In the genomic region with DNA sequence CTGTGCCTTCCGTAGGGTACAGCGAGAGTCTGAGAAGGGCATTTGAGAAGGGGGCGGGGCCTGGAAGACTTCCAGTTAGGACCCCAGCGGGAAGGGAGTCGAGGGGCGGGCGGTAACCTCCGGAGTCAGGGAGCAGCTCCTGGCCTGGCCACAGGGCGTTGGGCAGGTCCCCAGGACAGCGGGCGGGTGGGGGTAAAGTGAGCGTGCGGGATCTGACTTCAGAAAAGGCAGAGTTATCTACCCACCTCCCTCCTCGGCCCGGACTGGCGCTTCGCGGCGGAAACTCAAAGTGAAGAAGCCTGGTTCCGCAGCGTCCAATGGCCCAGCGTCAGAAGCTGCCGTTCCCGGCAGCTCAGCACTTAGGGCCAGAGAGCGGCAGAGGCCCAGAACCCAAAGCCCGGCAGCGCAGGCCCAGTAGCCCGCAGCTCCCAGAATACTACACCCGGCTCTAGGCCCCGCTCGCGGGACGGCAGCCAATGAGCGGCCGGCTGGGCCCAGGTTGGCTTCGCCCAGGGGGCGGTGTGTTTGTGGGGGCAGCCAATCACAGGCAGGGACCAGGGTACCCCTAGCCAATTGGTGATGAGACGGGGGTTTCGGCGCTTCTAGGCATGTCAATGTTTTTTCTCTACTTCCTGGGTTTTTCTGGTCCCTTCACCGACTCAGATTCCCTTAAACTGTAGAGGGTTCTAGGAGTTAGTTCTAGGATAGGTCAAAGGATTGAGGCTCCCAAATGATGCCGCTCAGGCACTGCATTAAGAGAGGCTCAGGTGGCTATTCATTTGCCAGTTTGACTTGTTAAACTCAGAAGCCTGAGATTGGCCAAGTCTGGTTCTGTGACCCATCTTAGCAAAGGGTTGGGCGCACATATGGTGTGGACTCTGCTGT, we compare ENCODE assay signal across 8 cellular contexts. TPM values are rescaled to one million over a fixed set of nuclear protein-coding genes. Genes with fewer than 3 reads are reported as not detected.
DNase-seq lines count a peak whose midpoint lies in the region; ATAC-seq, FAIRE-seq and TF ChIP-seq lines count a peak whose summit lies in the region.

TRIM68 (minus strand) TSS at position 450 of the 885 bp plus-strand sequence. CDS start 2,727 bp downstream, outside the sequence.

- peak within 1 kb of the TSS; percentile 87 for H3K4me3 Mint-ChIP-seq in activated T-helper 17 cell treated with anti-CD3 and anti-CD28 coated beads, Interleukin-2, amount 50 U/mL, for 72 hours
- peak within 1 kb of the TSS; percentile 89 to 98 (median 96) for H3K4me3 Mint-ChIP-seq in naive thymus-derived CD8-positive, alpha-beta T cell

- peak; percentile 91 for FAIRE-seq in RCC 7860 (lab: Jason Lieb, UNC)

- H3K27ac Mint-ChIP-seq in activated T-helper 17 cell treated with anti-CD3 and anti-CD28 coated beads, Interleukin-2, amount 50 U/mL, for 72 hours, result peak within 1 kb of the TSS; percentile 91
- H3K27ac Mint-ChIP-seq in naive thymus-derived CD8-positive, alpha-beta T cell, result peak within 1 kb of the TSS; percentile 93 to 98 (median 96)

- H3K27me3 Mint-ChIP-seq in activated T-helper 17 cell treated with anti-CD3 and anti-CD28 coated beads, Interleukin-2, amount 50 U/mL, for 72 hours, result no peaks in the 10 kb centered on the region
- H3K27me3 Mint-ChIP-seq in naive thymus-derived CD8-positive, alpha-beta T cell, result no peaks in the 10 kb centered on the region

- peaks cover 19% of the 10 kb centered on the region for H3K36me3 Mint-ChIP-seq in activated T-helper 17 cell treated with anti-CD3 and anti-CD28 coated beads, Interleukin-2, amount 50 U/mL, for 72 hours (ENCODE audit: low read depth)
- peaks cover 0 to 21% (median 2%) of the 10 kb centered on the region in 3 donors for H3K36me3 Mint-ChIP-seq in naive thymus-derived CD8-positive, alpha-beta T cell

- peak; percentile 99 for ATAC-seq in GM21576 (IDR thresholded peaks at IDR 0.05; ENCODE audit: unreplicated experiment)
- ATAC-seq in activated T-helper 17 cell treated with anti-CD3 and anti-CD28 coated beads, Interleukin-2, amount 50 U/mL, for 72 hours (replicated peaks), result peak; percentile 100
- peak; percentile 99 to 100 for ATAC-seq in naive thymus-derived CD8-positive, alpha-beta T cell

- H3K4me1 Mint-ChIP-seq in activated T-helper 17 cell treated with anti-CD3 and anti-CD28 coated beads, Interleukin-2, amount 50 U/mL, for 72 hours, result peaks cover 27% of the 10 kb centered on the region
- H3K4me1 Mint-ChIP-seq in naive thymus-derived CD8-positive, alpha-beta T cell, result peaks cover 25 to 64% (median 51%) of the 10 kb centered on the region in 4 donors

- no peaks in the 10 kb centered on the region for H3K9me3 Mint-ChIP-seq in activated T-helper 17 cell treated with anti-CD3 and anti-CD28 coated beads, Interleukin-2, amount 50 U/mL, for 72 hours
- peaks cover 0 to 3% (median 0%) of the 10 kb centered on the region in 9 donors for H3K9me3 Mint-ChIP-seq in naive thymus-derived CD8-positive, alpha-beta T cell

- POLR2A ChIA-PET in naive thymus-derived CD8-positive, alpha-beta T cell (lab: Charles Lee), result no interaction called here

- peak; percentile 93 for DNase-seq in DMS153 (lab: John Stamatoyannopoulos, UW)
- DNase-seq in RCC 7860 (ENCODE audit: low spot score), result peak; percentile 83
- DNase-seq in fibroblast of gingiva (ENCODE audit: low read depth), result peak; percentile 96
- DNase-seq in naive thymus-derived CD8-positive, alpha-beta T cell, result peak; percentile 90 to 96 (median 94)
- DNase-seq in stimulated activated naive CD4-positive, alpha-beta T cell (lab: John Stamatoyannopoulos, UW), result peak; percentile 88 to 94 (median 92)

- TF ChIP-seq EP300 in Ishikawa (IDR thresholded peaks at IDR 0.05; ENCODE audit: borderline replicate concordance), result no peak

- TF ChIP-seq RAD21 in Ishikawa (IDR thresholded peaks at IDR 0.05; ENCODE audit: low read depth), result no peak

TF ChIP-seq in Ishikawa, 13 proteins besides CTCF, POLR2A, EP300 and RAD21:
- TF ChIP-seq CEBPB (IDR thresholded peaks at IDR 0.05) (no peak), TEAD4 (IDR thresholded peaks at IDR 0.05) (no peak), CREB1 (IDR thresholded peaks at IDR 0.05; ENCODE audit: low read depth) (no peak), FOXM1 (IDR thresholded peaks at IDR 0.05; ENCODE audit: borderline replicate concordance, low read depth) (no peak), EGR1 (IDR thresholded peaks at IDR 0.05) (no peak), MAX (IDR thresholded peaks at IDR 0.05) (peak; percentile 18; the same call in 1 of the 2 replicates), TCF12 (IDR thresholded peaks at IDR 0.05; ENCODE audit: low read depth) (no peak), NFIC (IDR thresholded peaks at IDR 0.05) (no peak), ZBTB7A (IDR thresholded peaks at IDR 0.05; ENCODE audit: low read depth) (no peak), YY1 (IDR thresholded peaks at IDR 0.05; ENCODE audit: low read depth) (no peak), TAF1 (IDR thresholded peaks at IDR 0.05; ENCODE audit: low read depth) (peak; percentile 50; the same call in 1 of the 2 replicates)
- TF ChIP-seq, protein P1, sequence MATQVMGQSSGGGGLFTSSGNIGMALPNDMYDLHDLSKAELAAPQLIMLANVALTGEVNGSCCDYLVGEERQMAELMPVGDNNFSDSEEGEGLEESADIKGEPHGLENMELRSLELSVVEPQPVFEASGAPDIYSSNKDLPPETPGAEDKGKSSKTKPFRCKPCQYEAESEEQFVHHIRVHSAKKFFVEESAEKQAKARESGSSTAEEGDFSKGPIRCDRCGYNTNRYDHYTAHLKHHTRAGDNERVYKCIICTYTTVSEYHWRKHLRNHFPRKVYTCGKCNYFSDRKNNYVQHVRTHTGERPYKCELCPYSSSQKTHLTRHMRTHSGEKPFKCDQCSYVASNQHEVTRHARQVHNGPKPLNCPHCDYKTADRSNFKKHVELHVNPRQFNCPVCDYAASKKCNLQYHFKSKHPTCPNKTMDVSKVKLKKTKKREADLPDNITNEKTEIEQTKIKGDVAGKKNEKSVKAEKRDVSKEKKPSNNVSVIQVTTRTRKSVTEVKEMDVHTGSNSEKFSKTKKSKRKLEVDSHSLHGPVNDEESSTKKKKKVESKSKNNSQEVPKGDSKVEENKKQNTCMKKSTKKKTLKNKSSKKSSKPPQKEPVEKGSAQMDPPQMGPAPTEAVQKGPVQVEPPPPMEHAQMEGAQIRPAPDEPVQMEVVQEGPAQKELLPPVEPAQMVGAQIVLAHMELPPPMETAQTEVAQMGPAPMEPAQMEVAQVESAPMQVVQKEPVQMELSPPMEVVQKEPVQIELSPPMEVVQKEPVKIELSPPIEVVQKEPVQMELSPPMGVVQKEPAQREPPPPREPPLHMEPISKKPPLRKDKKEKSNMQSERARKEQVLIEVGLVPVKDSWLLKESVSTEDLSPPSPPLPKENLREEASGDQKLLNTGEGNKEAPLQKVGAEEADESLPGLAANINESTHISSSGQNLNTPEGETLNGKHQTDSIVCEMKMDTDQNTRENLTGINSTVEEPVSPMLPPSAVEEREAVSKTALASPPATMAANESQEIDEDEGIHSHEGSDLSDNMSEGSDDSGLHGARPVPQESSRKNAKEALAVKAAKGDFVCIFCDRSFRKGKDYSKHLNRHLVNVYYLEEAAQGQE (IDR thresholded peaks at IDR 0.05; ENCODE audit: low read depth), result no peak
- TF ChIP-seq, protein P2, sequence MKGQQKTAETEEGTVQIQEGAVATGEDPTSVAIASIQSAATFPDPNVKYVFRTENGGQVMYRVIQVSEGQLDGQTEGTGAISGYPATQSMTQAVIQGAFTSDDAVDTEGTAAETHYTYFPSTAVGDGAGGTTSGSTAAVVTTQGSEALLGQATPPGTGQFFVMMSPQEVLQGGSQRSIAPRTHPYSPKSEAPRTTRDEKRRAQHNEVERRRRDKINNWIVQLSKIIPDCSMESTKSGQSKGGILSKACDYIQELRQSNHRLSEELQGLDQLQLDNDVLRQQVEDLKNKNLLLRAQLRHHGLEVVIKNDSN (IDR thresholded peaks at IDR 0.05), result no peak

RNA-seq across cellular contexts. Expression of gene TRIM68, which starts in this region (rescaled TPM):
- total RNA-seq in activated T-helper 17 cell treated with anti-CD3 and anti-CD28 coated beads, Interleukin-2, amount 50 U/mL, for 72 hours, result 1 to 10 TPM; 5.3 to 7.9 TPM
- 10 to 100 TPM; 22.2 to 24.2 TPM for total RNA-seq in naive thymus-derived CD8-positive, alpha-beta T cell
- polyA plus RNA-seq in naive thymus-derived CD8-positive, alpha-beta T cell, result 10 to 100 TPM; 11.1 to 16.1 (median 12.1) TPM

Comparison
In these comparisons a context has a peak if more than half of its experiments do, and no peak if none do; other contexts are left out.
1. Peak in every context shown above with its lines: DNase-seq and ATAC-seq.